Comparison of ENCODE assay signal across 21 cellular contexts in the genomic region with DNA sequence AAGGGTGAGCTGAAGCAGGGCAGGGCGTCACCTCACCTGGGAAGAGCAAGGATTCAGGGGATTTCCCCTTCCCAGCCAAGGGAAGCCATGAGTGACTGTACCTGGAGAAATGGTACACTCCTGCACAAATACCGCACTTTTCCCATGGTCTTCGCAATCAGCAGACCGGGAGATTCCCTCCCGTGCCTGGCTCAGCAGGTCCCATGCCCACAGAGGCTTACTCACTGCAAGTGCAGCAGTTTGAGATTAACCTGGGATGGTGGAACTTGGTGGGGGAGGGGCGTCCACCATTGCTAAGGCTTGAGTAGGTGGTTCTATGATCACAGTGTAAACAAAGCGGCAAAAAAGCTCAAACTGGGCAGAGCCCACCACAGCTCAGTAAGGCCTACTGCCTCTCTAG.
"Had no signal": no experiment of that assay in that cellular context is flagged by ENCODE, and none has a peak within 500 bp of the region (broad histone marks: within the 10 kb centered on the region; RNA-seq: fewer than 3 reads in every experiment).

No MANE protein-coding gene starts in this region.

- DNase-seq: activated CD4-positive, alpha-beta T cell treated with anti-CD3 and anti-CD28 coated beads for 36 hours; activated CD4-positive, alpha-beta T cell treated with anti-CD3 and anti-CD28 coated beads, Interleukin-2, amount 50 U/mL, for 48 hours; activated CD4-positive, CD25-positive, alpha-beta regulatory T cell; activated CD8-positive, alpha-beta memory T cell treated with anti-CD3 and anti-CD28 coated beads, Interleukin-2, amount 50 U/mL, for 48 hours; activated gamma-delta T cell; activated naive CD4-positive, alpha-beta T cell treated with anti-CD3 and anti-CD28 coated beads, Interleukin-2, amount 10 ng/mL, durations not matched to agents 7 days and 5 days; activated naive CD8-positive, alpha-beta T cell treated with anti-CD3 and anti-CD28 coated beads, Interleukin-2, amount 10 ng/mL, durations not matched to agents 7 days and 5 days; activated T-cell treated with anti-CD3 and anti-CD28 coated beads, Interleukin-2, amount 50 U/mL, for 24 hours; amygdala; central memory CD4-positive, alpha-beta T cell; endodermal cell; heart left ventricle; left cardiac atrium; mammary epithelial cell; spleen; stimulated activated naive CD4-positive, alpha-beta T cell; tibial artery; upper lobe of right lung had no signal

- ATAC-seq: activated CD4-positive, alpha-beta T cell treated with anti-CD3 and anti-CD28 coated beads for 36 hours; heart left ventricle; left cardiac atrium; upper lobe of right lung had no signal

- H3K4me1 ChIP-seq: breast epithelium, right atrium auricular region, spleen, upper lobe of right lung had no signal

- H3K27ac ChIP-seq: breast epithelium, heart left ventricle, right atrium auricular region, spleen, suprapubic skin, tibial artery, upper lobe of right lung had no signal

- H3K27me3 ChIP-seq: breast epithelium, heart left ventricle, right atrium auricular region, spleen, suprapubic skin, tibial artery, upper lobe of right lung had no signal
